In genomic region chr6:3231213-3232016, GRCh38 we compare ENCODE assay signal across 1 cellular context.
TF ChIP-seq lines count a peak whose summit lies in the region.

No MANE protein-coding gene starts in this region.

TF ChIP-seq in HepG2, 621 proteins besides CTCF, POLR2A, EP300 and RAD21 (continued from another document and continues in another):
- 0 out of 2 replicates have a peak, but pooled peaks have one; percentile 52 for TF ChIP-seq SNAPC4 (CRISPR knock-in tag; IDR thresholded peaks at IDR 0.05)
- peak; percentile 63; the same call in 1 of the 2 replicates for TF ChIP-seq SP5 (CRISPR knock-in tag; IDR thresholded peaks at IDR 0.05; ENCODE audit: borderline replicate concordance, low read depth)
- TF ChIP-seq HNRNPK (IDR thresholded peaks at IDR 0.05; ENCODE audit: low read depth, low read length, poor library complexity, severe bottlenecking): peak; percentile 83
- TF ChIP-seq ZNF547 (CRISPR knock-in tag; IDR thresholded peaks at IDR 0.05): 0 out of 2 replicates have a peak, but pooled peaks have one; percentile 66
- peak; percentile 92 for TF ChIP-seq MTF2 (CRISPR knock-in tag; IDR thresholded peaks at IDR 0.05; ENCODE audit: borderline replicate concordance)
- peak; percentile 60; the same call in 1 of the 2 replicates for TF ChIP-seq ZMYM4 (CRISPR knock-in tag; IDR thresholded peaks at IDR 0.05)
- no peak for TF ChIP-seq NAIF1 (CRISPR knock-in tag; IDR thresholded peaks at IDR 0.05; ENCODE audit: borderline replicate concordance)
- no peak for TF ChIP-seq ZNF737 (CRISPR knock-in tag; IDR thresholded peaks at IDR 0.05; ENCODE audit: borderline replicate concordance)
- 0 out of 2 replicates have a peak, but pooled peaks have one; percentile 10 for TF ChIP-seq SIX4 (CRISPR knock-in tag; IDR thresholded peaks at IDR 0.05)
- peak; percentile 84 for TF ChIP-seq MEF2D (CRISPR knock-in tag; IDR thresholded peaks at IDR 0.05)
- TF ChIP-seq RCOR2 (CRISPR knock-in tag; IDR thresholded peaks at IDR 0.05): peak; percentile 44; the same call in 1 of the 2 replicates
- TF ChIP-seq ZNF205 (CRISPR knock-in tag; IDR thresholded peaks at IDR 0.05): no peak
- peak; percentile 58; the same call in 1 of the 2 replicates for TF ChIP-seq ZNF430 (CRISPR knock-in tag; IDR thresholded peaks at IDR 0.05)
- peak; percentile 32; the same call in 1 of the 2 replicates for TF ChIP-seq MIXL1 (CRISPR knock-in tag; IDR thresholded peaks at IDR 0.05)
- no peak for TF ChIP-seq ZNF20 (CRISPR knock-in tag; IDR thresholded peaks at IDR 0.05)
- 0 out of 2 replicates have a peak, but pooled peaks have one; percentile 11 for TF ChIP-seq ZNF30 (CRISPR knock-in tag; IDR thresholded peaks at IDR 0.05)
- no peak for TF ChIP-seq BHLHE40 (IDR thresholded peaks at IDR 0.05; ENCODE audit: low read length)
- TF ChIP-seq GABPB1 (CRISPR knock-in tag; IDR thresholded peaks at IDR 0.05): peak; percentile 36; the same call in 1 of the 2 replicates
- no peak for TF ChIP-seq ZNF362 (CRISPR knock-in tag; IDR thresholded peaks at IDR 0.05; ENCODE audit: borderline replicate concordance)
- TF ChIP-seq ZNF501 (CRISPR knock-in tag; IDR thresholded peaks at IDR 0.05): peak; percentile 86
- TF ChIP-seq MAFF (IDR thresholded peaks at IDR 0.05; ENCODE audit: low read depth, low read length): no peak
- TF ChIP-seq ZNF263 (CRISPR knock-in tag; IDR thresholded peaks at IDR 0.05): no peak
- no peak for TF ChIP-seq IRX3 (CRISPR knock-in tag; IDR thresholded peaks at IDR 0.05; ENCODE audit: borderline replicate concordance, low read depth)
- peak; percentile 69; the same call in 1 of the 2 replicates for TF ChIP-seq ZNF574 (CRISPR knock-in tag; IDR thresholded peaks at IDR 0.05)
- TF ChIP-seq KAT8 (CRISPR knock-in tag; IDR thresholded peaks at IDR 0.05): peak; percentile 72
- TF ChIP-seq ATF4 (CRISPR knock-in tag; IDR thresholded peaks at IDR 0.05): peak in 1 of 2 experiments; percentile 63; a peak in 1 of 4 replicates
- TF ChIP-seq YEATS4 (CRISPR knock-in tag; IDR thresholded peaks at IDR 0.05; ENCODE audit: borderline replicate concordance): 0 out of 2 replicates have a peak, but pooled peaks have one; percentile 62
- no peak for TF ChIP-seq SMARCE1 (IDR thresholded peaks at IDR 0.05; ENCODE audit: borderline replicate concordance)
- TF ChIP-seq HNRNPLL (IDR thresholded peaks at IDR 0.05; ENCODE audit: low read depth, low read length, poor library complexity, severe bottlenecking): peak; percentile 73
- TF ChIP-seq ZMAT5 (CRISPR knock-in tag; IDR thresholded peaks at IDR 0.05; ENCODE audit: borderline replicate concordance, low read depth): no peak
- peak; percentile 32; the same call in 1 of the 2 replicates for TF ChIP-seq ZNF878 (CRISPR knock-in tag; IDR thresholded peaks at IDR 0.05)
- no peak for TF ChIP-seq POGK (CRISPR knock-in tag; conservative IDR thresholded peaks at IDR 0.05)
- TF ChIP-seq FLYWCH1 (CRISPR knock-in tag; IDR thresholded peaks at IDR 0.05): no peak
- TF ChIP-seq HDAC1 (CRISPR knock-in tag; IDR thresholded peaks at IDR 0.05): peak; percentile 71
- TF ChIP-seq SRY (CRISPR knock-in tag; IDR thresholded peaks at IDR 0.05): peak; percentile 35; the same call in 1 of the 2 replicates
- TF ChIP-seq NFYC (CRISPR knock-in tag; IDR thresholded peaks at IDR 0.05): no peak
- peak; percentile 69 for TF ChIP-seq RXRB (CRISPR knock-in tag; IDR thresholded peaks at IDR 0.05; ENCODE audit: borderline replicate concordance)
- TF ChIP-seq ZFP36L2 (CRISPR knock-in tag; IDR thresholded peaks at IDR 0.05): no peak
- TF ChIP-seq KDM2A (CRISPR knock-in tag; IDR thresholded peaks at IDR 0.05; ENCODE audit: borderline replicate concordance, low read depth): peak; percentile 93
- 0 out of 2 replicates have a peak, but pooled peaks have one; percentile 11 for TF ChIP-seq ATF7-NPFF (CRISPR knock-in tag; IDR thresholded peaks at IDR 0.05; ENCODE audit: low read depth)
- peak; percentile 58 for TF ChIP-seq KDM3A (CRISPR knock-in tag; IDR thresholded peaks at IDR 0.05; ENCODE audit: low read depth)
- TF ChIP-seq ZNF557 (CRISPR knock-in tag; IDR thresholded peaks at IDR 0.05): no peak
- peak; percentile 25; the same call in 1 of the 2 replicates for TF ChIP-seq SMAD1 (CRISPR knock-in tag; IDR thresholded peaks at IDR 0.05; ENCODE audit: borderline replicate concordance, low read depth)
- TF ChIP-seq ZSCAN31 (CRISPR knock-in tag; IDR thresholded peaks at IDR 0.05; ENCODE audit: low read depth): peak; percentile 78
- TF ChIP-seq ARNT2 (CRISPR knock-in tag; IDR thresholded peaks at IDR 0.05; ENCODE audit: low read depth): no peak; the same call in none of the 2 replicates
- 0 out of 2 replicates have a peak, but pooled peaks have one; percentile 58 for TF ChIP-seq ZKSCAN8 (CRISPR knock-in tag; IDR thresholded peaks at IDR 0.05; ENCODE audit: borderline replicate concordance)
- TF ChIP-seq NR2F6 (IDR thresholded peaks at IDR 0.05): no peak
- 0 out of 2 replicates have a peak, but pooled peaks have one; percentile 15 for TF ChIP-seq NR2F6 (CRISPR knock-in tag; IDR thresholded peaks at IDR 0.05)
- TF ChIP-seq SOX13 (IDR thresholded peaks at IDR 0.05): peak; percentile 70
- no peak; a peak in 1 of 4 replicates for TF ChIP-seq SOX13 (CRISPR knock-in tag; conservative IDR thresholded peaks at IDR 0.05 in 1 of 2, IDR thresholded peaks at IDR 0.05 in 1 of 2)
- no peak for TF ChIP-seq PTBP1 (IDR thresholded peaks at IDR 0.05; ENCODE audit: low read depth, low read length, poor library complexity, severe bottlenecking)
- TF ChIP-seq ZNF850 (CRISPR knock-in tag; conservative IDR thresholded peaks at IDR 0.05): no peak
- TF ChIP-seq THAP9 (CRISPR knock-in tag; IDR thresholded peaks at IDR 0.05; ENCODE audit: borderline replicate concordance): peak; percentile 99
- TF ChIP-seq ZNF709 (CRISPR knock-in tag; IDR thresholded peaks at IDR 0.05): no peak
- no peak for TF ChIP-seq NFRKB (IDR thresholded peaks at IDR 0.05)
